In genomic region chr18:48674758-48675157, GRCh38 we compare ENCODE assay signal across 19 cellular contexts.
DNase-seq lines count a peak whose midpoint lies in the region; ATAC-seq, FAIRE-seq and TF ChIP-seq lines count a peak whose summit lies in the region.
"Had no signal": no experiment of that assay in that cellular context is flagged by ENCODE, and none has a peak within 500 bp of the region (broad histone marks: within the 10 kb centered on the region; RNA-seq: fewer than 3 reads in every experiment).

No MANE protein-coding gene starts in this region.

- peaks cover 20% of the 10 kb centered on the region for H3K36me3 Mint-ChIP-seq in astrocyte (ENCODE audit: low read depth, unreplicated experiment)
- H3K36me3 Mint-ChIP-seq: activated naive CD4-positive, alpha-beta T cell treated with anti-CD3 and anti-CD28 coated beads, Interleukin-2, amount 10 ng/mL, durations not matched to agents 7 days and 5 days had no signal

- TF ChIP-seq EP300 in A549 (IDR thresholded peaks at IDR 0.05): no peak

- H3K9me3 ChIP-seq in A549 (peaks cover 6% of the 10 kb centered on the region; the same call in 2 of the 3 replicates), astrocyte (ENCODE audit: insufficient read depth, low read depth, low read length) (no peaks in the 10 kb centered on the region)

- H3K27ac ChIP-seq in A549 (no peak overlapping the region), astrocyte (ENCODE audit: low read depth, low read length) (no peak overlapping the region)
- H3K27ac ChIP-seq: brain microvascular endothelial cell, hepatocyte, ovary, tibial nerve had no signal

- peak; percentile 7 to 25; a peak in 3 of 6 replicates for ATAC-seq in A549
- peak; percentile 13 for ATAC-seq in GM19023 (IDR thresholded peaks at IDR 0.05; ENCODE audit: unreplicated experiment)

- POLR2A ChIA-PET in A549 (lab: Yijun Ruan, JAX): no interaction called here

- FAIRE-seq in A549 (lab: Jason Lieb, UNC): no peak
- no peak for FAIRE-seq in astrocyte (lab: Jason Lieb, UNC)
- FAIRE-seq: frontal cortex, H1 had no signal

- no peaks in the 10 kb centered on the region for H3K27me3 Mint-ChIP-seq in astrocyte (ENCODE audit: low read depth, unreplicated experiment)
- H3K27me3 Mint-ChIP-seq: stimulated activated naive CD8-positive, alpha-beta T cell treated with anti-CD3 and anti-CD28 coated beads, Interleukin-15, amount 100 ng/mL, for 72 hours had no signal

- no peak for TF ChIP-seq RAD21 in A549 (conservative IDR thresholded peaks at IDR 0.05 in 1 of 2, IDR thresholded peaks at IDR 0.05 in 1 of 2)

- peak overlapping the region; percentile 53 for H3K27ac Mint-ChIP-seq in astrocyte (ENCODE audit: unreplicated experiment)
- H3K27ac Mint-ChIP-seq: activated naive CD4-positive, alpha-beta T cell treated with anti-CD3 and anti-CD28 coated beads, Interleukin-2, amount 10 ng/mL, durations not matched to agents 7 days and 5 days; activated T-cell treated with anti-CD3 and anti-CD28 coated beads, Interleukin-2, amount 50 U/mL, for 72 hours; nephron progenitor cell; stimulated activated naive CD8-positive, alpha-beta T cell treated with anti-CD3 and anti-CD28 coated beads, Interleukin-15, amount 100 ng/mL, for 72 hours; T-helper 1 cell treated with Interleukin-12 subunit alpha and Interleukin-12 subunit beta and Interleukin-4 antibody, amounts not matched to agents 30 μg/mL and 1 μg/mL, for 36 hours had no signal

- peaks cover 29% of the 10 kb centered on the region for H3K4me1 Mint-ChIP-seq in astrocyte (ENCODE audit: low read depth, unreplicated experiment)

- peaks cover 5% of the 10 kb centered on the region for H3K79me2 ChIP-seq in astrocyte (ENCODE audit: insufficient read depth, low read length)

- CTCF ChIA-PET in A549 (lab: Yijun Ruan, JAX): interaction anchor here (0.6 to 3.0 kb wide), 18 partner anchors 19 to 1532 kb away, joined by 3 to 22 read pairs (median 4); no protein-coding TSS in a partner anchor

- WGBS in A549 (ENCODE audit: missing lambda C conversion rate): 39% methylated on average over 2 of the region's 4 CpGs

- TF ChIP-seq CTCF in A549 (IDR thresholded peaks at IDR 0.05) (no peak), astrocyte (IDR thresholded peaks at IDR 0.05; ENCODE audit: insufficient read depth, low read depth, low read length) (no peak)

- H3K4me2 ChIP-seq in A549: no peak overlapping the region
- no peak overlapping the region for H3K4me2 ChIP-seq in astrocyte (ENCODE audit: low read length)

- peaks cover 5% of the 10 kb centered on the region for H3K9me3 Mint-ChIP-seq in astrocyte (ENCODE audit: unreplicated experiment)

- no peak for TF ChIP-seq POLR2A in A549 (IDR thresholded peaks at IDR 0.05; ENCODE audit: low read length)

- H3K4me3 ChIP-seq in A549 (no peak overlapping the region), astrocyte (ENCODE audit: insufficient read depth, low read depth, low read length) (no peak overlapping the region)
- H3K4me3 ChIP-seq: hepatocyte, ovary, tibial nerve had no signal

- no peaks in the 10 kb centered on the region for H3K27me3 ChIP-seq in astrocyte (ENCODE audit: insufficient read depth, low read length)
- H3K27me3 ChIP-seq: brain microvascular endothelial cell, hepatocyte, ovary, tibial nerve had no signal

- no peak overlapping the region for H3K9ac ChIP-seq in astrocyte (ENCODE audit: low read length)

- DNase-seq in A549 (ENCODE audit: low read depth in 1 of 2, low spot score in 1 of 2) (no peak), astrocyte (ENCODE audit: low read depth) (no peak), mesenteric fat pad (ENCODE audit: low spot score) (peak; percentile 26), NCI-H187 (lab: John Stamatoyannopoulos, UW) (no peak), GM19240 (ENCODE audit: insufficient read length, low spot score) (no peak), NCI-H1417 (lab: John Stamatoyannopoulos, UW) (no peak)
- no peak for DNase-seq in activated naive CD4-positive, alpha-beta T cell (lab: John Stamatoyannopoulos, UW)

- H3K36me3 ChIP-seq in astrocyte (ENCODE audit: insufficient read depth, low read length): peaks cover 15% of the 10 kb centered on the region

- peaks cover 41% of the 10 kb centered on the region for H4K20me1 ChIP-seq in astrocyte (ENCODE audit: insufficient read depth, low read length)

- no peak overlapping the region for H2AFZ ChIP-seq in astrocyte (ENCODE audit: low read depth, low read length)
- H2AFZ ChIP-seq: hepatocyte had no signal

- H3K4me3 Mint-ChIP-seq in astrocyte (ENCODE audit: unreplicated experiment): no peak overlapping the region
- H3K4me3 Mint-ChIP-seq: activated naive CD4-positive, alpha-beta T cell treated with anti-CD3 and anti-CD28 coated beads, Interleukin-2, amount 10 ng/mL, durations not matched to agents 7 days and 5 days; activated T-cell treated with anti-CD3 and anti-CD28 coated beads, Interleukin-2, amount 50 U/mL, for 72 hours; nephron progenitor cell; stimulated activated naive CD8-positive, alpha-beta T cell treated with anti-CD3 and anti-CD28 coated beads, Interleukin-15, amount 100 ng/mL, for 72 hours; T-helper 1 cell treated with Interleukin-12 subunit alpha and Interleukin-12 subunit beta and Interleukin-4 antibody, amounts not matched to agents 30 μg/mL and 1 μg/mL, for 36 hours had no signal

- peaks cover 18% of the 10 kb centered on the region for H3K4me1 ChIP-seq in A549
- peaks cover 26% of the 10 kb centered on the region for H3K4me1 ChIP-seq in astrocyte (ENCODE audit: insufficient read depth, low read length)

TF ChIP-seq in A549, 52 proteins besides CTCF, POLR2A, EP300 and RAD21:
- TF ChIP-seq, protein P1, sequence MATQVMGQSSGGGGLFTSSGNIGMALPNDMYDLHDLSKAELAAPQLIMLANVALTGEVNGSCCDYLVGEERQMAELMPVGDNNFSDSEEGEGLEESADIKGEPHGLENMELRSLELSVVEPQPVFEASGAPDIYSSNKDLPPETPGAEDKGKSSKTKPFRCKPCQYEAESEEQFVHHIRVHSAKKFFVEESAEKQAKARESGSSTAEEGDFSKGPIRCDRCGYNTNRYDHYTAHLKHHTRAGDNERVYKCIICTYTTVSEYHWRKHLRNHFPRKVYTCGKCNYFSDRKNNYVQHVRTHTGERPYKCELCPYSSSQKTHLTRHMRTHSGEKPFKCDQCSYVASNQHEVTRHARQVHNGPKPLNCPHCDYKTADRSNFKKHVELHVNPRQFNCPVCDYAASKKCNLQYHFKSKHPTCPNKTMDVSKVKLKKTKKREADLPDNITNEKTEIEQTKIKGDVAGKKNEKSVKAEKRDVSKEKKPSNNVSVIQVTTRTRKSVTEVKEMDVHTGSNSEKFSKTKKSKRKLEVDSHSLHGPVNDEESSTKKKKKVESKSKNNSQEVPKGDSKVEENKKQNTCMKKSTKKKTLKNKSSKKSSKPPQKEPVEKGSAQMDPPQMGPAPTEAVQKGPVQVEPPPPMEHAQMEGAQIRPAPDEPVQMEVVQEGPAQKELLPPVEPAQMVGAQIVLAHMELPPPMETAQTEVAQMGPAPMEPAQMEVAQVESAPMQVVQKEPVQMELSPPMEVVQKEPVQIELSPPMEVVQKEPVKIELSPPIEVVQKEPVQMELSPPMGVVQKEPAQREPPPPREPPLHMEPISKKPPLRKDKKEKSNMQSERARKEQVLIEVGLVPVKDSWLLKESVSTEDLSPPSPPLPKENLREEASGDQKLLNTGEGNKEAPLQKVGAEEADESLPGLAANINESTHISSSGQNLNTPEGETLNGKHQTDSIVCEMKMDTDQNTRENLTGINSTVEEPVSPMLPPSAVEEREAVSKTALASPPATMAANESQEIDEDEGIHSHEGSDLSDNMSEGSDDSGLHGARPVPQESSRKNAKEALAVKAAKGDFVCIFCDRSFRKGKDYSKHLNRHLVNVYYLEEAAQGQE (IDR thresholded peaks at IDR 0.05): no peak
- no peak for TF ChIP-seq FOSL2 (IDR thresholded peaks at IDR 0.05)
- TF ChIP-seq FOSL2 (CRISPR knock-in tag; IDR thresholded peaks at IDR 0.05): no peak
